ENCODE assay signal across 27 cellular contexts in genomic region chr1:222757673-222758268, GRCh38. TPM values are rescaled to one million over a fixed set of nuclear protein-coding genes. Genes with fewer than 3 reads are reported as not detected.
DNase-seq lines count a peak whose midpoint lies in the region; ATAC-seq, FAIRE-seq and TF ChIP-seq lines count a peak whose summit lies in the region.
"Had no signal": no experiment of that assay in that cellular context is flagged by ENCODE, and none has a peak within 500 bp of the region (broad histone marks: within the 10 kb centered on the region; RNA-seq: fewer than 3 reads in every experiment).

No MANE protein-coding gene starts in this region.

- no peak for ATAC-seq in upper lobe of left lung (ENCODE audit: low FRiP score in 2 of 2)
- ATAC-seq: activated CD8-positive, alpha-beta memory T cell treated with anti-CD3 and anti-CD28 coated beads, Interleukin-2, amount 10 ng/mL, durations not matched to agents 7 days and 5 days; left lobe of liver had no signal

- H3K36me3 ChIP-seq in astrocyte (ENCODE audit: insufficient read depth, low read length) (no peaks in the 10 kb centered on the region), upper lobe of left lung (no peaks in the 10 kb centered on the region)
- H3K36me3 ChIP-seq: vagina had no signal

- H4K20me1 ChIP-seq in astrocyte (ENCODE audit: insufficient read depth, low read length): no peaks in the 10 kb centered on the region

- H2AFZ ChIP-seq in astrocyte (ENCODE audit: low read depth, low read length): peak overlapping the region; percentile 30

- H3K4me1 ChIP-seq in astrocyte (ENCODE audit: insufficient read depth, low read length): peaks cover 7% of the 10 kb centered on the region
- H3K4me1 ChIP-seq in upper lobe of left lung: no peaks in the 10 kb centered on the region
- H3K4me1 ChIP-seq: vagina had no signal

- H3K9me3 ChIP-seq in astrocyte (ENCODE audit: insufficient read depth, low read depth, low read length) (no peaks in the 10 kb centered on the region), upper lobe of left lung (no peaks in the 10 kb centered on the region)
- H3K9me3 ChIP-seq: vagina had no signal

- H3K27me3 Mint-ChIP-seq in astrocyte (ENCODE audit: low read depth, unreplicated experiment) (peaks cover 7% of the 10 kb centered on the region), nephron progenitor cell (ENCODE audit: low read depth, poor library complexity) (peaks cover 6% of the 10 kb centered on the region), endothelial cell (ENCODE audit: unreplicated experiment) (peaks cover 2% of the 10 kb centered on the region)

- no peak for TF ChIP-seq POLR2A in upper lobe of left lung (IDR thresholded peaks at IDR 0.05)

- no peaks in the 10 kb centered on the region for H3K27me3 ChIP-seq in astrocyte (ENCODE audit: insufficient read depth, low read length)
- H3K27me3 ChIP-seq in upper lobe of left lung: no peaks in the 10 kb centered on the region
- H3K27me3 ChIP-seq: vagina had no signal

- H3K36me3 Mint-ChIP-seq in astrocyte (ENCODE audit: low read depth, unreplicated experiment) (no peaks in the 10 kb centered on the region), nephron progenitor cell (ENCODE audit: low read depth) (no peaks in the 10 kb centered on the region), endothelial cell (ENCODE audit: low read depth, unreplicated experiment) (no peaks in the 10 kb centered on the region)
- H3K36me3 Mint-ChIP-seq: activated CD8-positive, alpha-beta memory T cell treated with anti-CD3 and anti-CD28 coated beads, Interleukin-2, amount 10 ng/mL, durations not matched to agents 7 days and 5 days; CD4-positive, CD25-positive, alpha-beta regulatory T cell had no signal

- DNase-seq in astrocyte (ENCODE audit: low read depth) (no peak), fibroblast of the aortic adventitia (ENCODE audit: low read depth) (peak; percentile 68), nephron progenitor cell (no peak), upper lobe of left lung (no peak), endothelial cell (ENCODE audit: low spot score) (no peak), KG1 (lab: John Stamatoyannopoulos, UW) (no peak), GM03348 (ENCODE audit: low spot score) (no peak)
- DNase-seq: activated CD4-positive, alpha-beta T cell treated with anti-CD3 and anti-CD28 coated beads, Interleukin-2, amount 50 U/mL, for 1 hour; activated CD8-positive, alpha-beta memory T cell treated with anti-CD3 and anti-CD28 coated beads, Interleukin-2, amount 10 ng/mL, durations not matched to agents 7 days and 5 days; activated naive CD4-positive, alpha-beta T cell treated with anti-CD3 and anti-CD28 coated beads, Interleukin-2, amount 50 U/mL, for 16 hours; CD4-positive, CD25-positive, alpha-beta regulatory T cell; DMS 273 treated with DMSO at 0.1 percent for 48 hours; H9; Kasumi-1; NCI-H1092; NCI-H187 treated with DMSO at 0.1 percent for 48 hours; NCI-H2227 treated with DMSO at 0.1 percent for 48 hours; NCI-H82; posterior cingulate gyrus; T1000 had no signal

- H3K4me2 ChIP-seq in astrocyte (ENCODE audit: low read length): no peak overlapping the region

- H3K27ac Mint-ChIP-seq in astrocyte (ENCODE audit: unreplicated experiment): no peak overlapping the region
- peak overlapping the region; percentile 44 for H3K27ac Mint-ChIP-seq in nephron progenitor cell
- H3K27ac Mint-ChIP-seq in endothelial cell (ENCODE audit: unreplicated experiment): no peak overlapping the region
- H3K27ac Mint-ChIP-seq: activated CD8-positive, alpha-beta memory T cell treated with anti-CD3 and anti-CD28 coated beads, Interleukin-2, amount 10 ng/mL, durations not matched to agents 7 days and 5 days; CD4-positive, CD25-positive, alpha-beta regulatory T cell; H9 had no signal

- TF ChIP-seq EP300 in upper lobe of left lung (IDR thresholded peaks at IDR 0.05): no peak

- H3K4me1 Mint-ChIP-seq in astrocyte (ENCODE audit: low read depth, unreplicated experiment) (no peaks in the 10 kb centered on the region), nephron progenitor cell (peaks cover 22% of the 10 kb centered on the region), endothelial cell (ENCODE audit: unreplicated experiment) (no peaks in the 10 kb centered on the region)
- H3K4me1 Mint-ChIP-seq: activated CD8-positive, alpha-beta memory T cell treated with anti-CD3 and anti-CD28 coated beads, Interleukin-2, amount 10 ng/mL, durations not matched to agents 7 days and 5 days; CD4-positive, CD25-positive, alpha-beta regulatory T cell; neural crest cell had no signal

- no peak overlapping the region for H3K27ac ChIP-seq in astrocyte (ENCODE audit: low read depth, low read length)
- peak overlapping the region in 3 of 4 donors; percentile 33 to 38 (median 35) for H3K27ac ChIP-seq in upper lobe of left lung
- H3K27ac ChIP-seq: vagina had no signal

- TF ChIP-seq CTCF in astrocyte (IDR thresholded peaks at IDR 0.05; ENCODE audit: insufficient read depth, low read depth, low read length) (no peak), fibroblast of the aortic adventitia (IDR thresholded peaks at IDR 0.05; ENCODE audit: insufficient read depth, low read length) (no peak), nephron progenitor cell (IDR thresholded peaks at IDR 0.05) (no peak), upper lobe of left lung (IDR thresholded peaks at IDR 0.05) (no peak), endothelial cell (IDR thresholded peaks at IDR 0.05; ENCODE audit: unreplicated experiment) (no peak)

- H3K4me3 Mint-ChIP-seq in astrocyte (ENCODE audit: unreplicated experiment) (no peak overlapping the region), nephron progenitor cell (no peak overlapping the region), endothelial cell (ENCODE audit: unreplicated experiment) (no peak overlapping the region)
- H3K4me3 Mint-ChIP-seq: activated CD8-positive, alpha-beta memory T cell treated with anti-CD3 and anti-CD28 coated beads, Interleukin-2, amount 10 ng/mL, durations not matched to agents 7 days and 5 days; CD4-positive, CD25-positive, alpha-beta regulatory T cell; H9; neural crest cell had no signal

- no peaks in the 10 kb centered on the region for H3K79me2 ChIP-seq in astrocyte (ENCODE audit: insufficient read depth, low read length)

- FAIRE-seq in astrocyte (lab: Jason Lieb, UNC): no peak
- FAIRE-seq: frontal cortex had no signal

- WGBS in upper lobe of left lung, 2 donors: 75 to 83% methylated on average over 10 of the region's 10 CpGs

- H3K9me3 Mint-ChIP-seq in astrocyte (ENCODE audit: unreplicated experiment) (no peaks in the 10 kb centered on the region), nephron progenitor cell (peaks cover 5% of the 10 kb centered on the region), endothelial cell (ENCODE audit: unreplicated experiment) (no peaks in the 10 kb centered on the region)

- H3K9ac ChIP-seq in astrocyte (ENCODE audit: low read length): no peak overlapping the region

- H3K4me3 ChIP-seq in astrocyte (ENCODE audit: insufficient read depth, low read depth, low read length) (no peak overlapping the region), fibroblast of the aortic adventitia (ENCODE audit: low read depth, low read length) (no peak overlapping the region), upper lobe of left lung (no peak overlapping the region)
- H3K4me3 ChIP-seq: vagina had no signal

RNA-seq across cellular contexts. Expression of gene FAM177B, which starts 20.8 kb away (rescaled TPM):
- not detected in 2 replicates for total RNA-seq in astrocyte
- total RNA-seq in fibroblast of the aortic adventitia (ENCODE audit: low replicate concordance): not detected in 2 replicates
- under 1 TPM in 3 of 6 donors, not detected in 3; 0.46 to 0.79 (median 0.64) TPM for total RNA-seq in upper lobe of left lung
- total RNA-seq in endothelial cell (ENCODE audit: unreplicated experiment): not detected
- total RNA-seq: CD4-positive, CD25-positive, alpha-beta regulatory T cell; frontal cortex; H9; left lobe of liver; mesenteric fat pad; OCI-LY7; skeletal muscle tissue; vagina had no signal

RNA-seq across cellular contexts. Expression of gene BROX, which starts 45.4 kb away (rescaled TPM):
- 44.7 and 49.5 TPM in 2 replicates for total RNA-seq in astrocyte
- 67.5 and 101 TPM in 2 replicates for total RNA-seq in fibroblast of the aortic adventitia (ENCODE audit: low replicate concordance)
- 10 to 100 TPM; 21.0 to 74.0 (median 41.2) TPM for total RNA-seq in upper lobe of left lung
- total RNA-seq in endothelial cell (ENCODE audit: unreplicated experiment): 38.4 TPM

RNA-seq across cellular contexts. Expression of gene AIDA, which starts 45.5 kb away (rescaled TPM):
- 86.2 and 86.5 TPM in 2 replicates for total RNA-seq in astrocyte
- 35.6 and 119 TPM in 2 replicates for total RNA-seq in fibroblast of the aortic adventitia (ENCODE audit: low replicate concordance)
- total RNA-seq in upper lobe of left lung: 100 to 1,000 TPM in 1 of 6 donors, 10 to 100 TPM in 5; 29.1 to 104 (median 65.0) TPM
- 93.4 TPM for total RNA-seq in endothelial cell (ENCODE audit: unreplicated experiment)

RNA-seq across cellular contexts. Expression of gene DISP1, which starts 57.1 kb away (rescaled TPM):
- total RNA-seq in astrocyte (4.1 and 4.8 TPM in 2 replicates), fibroblast of the aortic adventitia (ENCODE audit: low replicate concordance) (6.4 and 8.4 TPM in 2 replicates), upper lobe of left lung (10 to 100 TPM; 10.5 to 20.1 (median 15.6) TPM), endothelial cell (ENCODE audit: unreplicated experiment) (27.2 TPM)
